14 cellular contexts compared by ENCODE assay signal in genomic region chr15:99451484-99451883, GRCh38.
DNase-seq lines count a peak whose midpoint lies in the region; ATAC-seq and TF ChIP-seq lines count a peak whose summit lies in the region.
"Had no signal": no experiment of that assay in that cellular context is flagged by ENCODE, and none has a peak within 500 bp of the region (broad histone marks: within the 10 kb centered on the region; RNA-seq: fewer than 3 reads in every experiment).

No MANE protein-coding gene starts in this region.

- no TSS peak for BruUV-seq in PC-9 (replicated peaks; lab: Mats Ljungman, UMichigan)

- no peak overlapping the region for H2AFZ ChIP-seq in PC-9

- no peak for DNase-seq in activated CD4-positive, alpha-beta T cell treated with anti-CD3 and anti-CD28 coated beads, Interleukin-2, amount 10 ng/mL, durations not matched to agents 24 days and 14 days
- no peak for DNase-seq in activated CD4-positive, alpha-beta T cell treated with anti-CD3 and anti-CD28 coated beads for 1 hour
- DNase-seq in left lobe of liver (ENCODE audit: low spot score) (peak; percentile 31), PC-9 (no peak), globus pallidus (ENCODE audit: low spot score) (no peak)
- DNase-seq in stimulated activated CD4-positive, alpha-beta T cell treated with anti-CD3 and anti-CD28 coated beads, Interleukin-2, amount 100 ng/mL, for 48 hours: no peak
- DNase-seq: 8988T; effector CD4-positive, alpha-beta T cell; HFFc6 had no signal

- intact Hi-C loops in activated CD4-positive, alpha-beta T cell treated with anti-CD3 and anti-CD28 coated beads, Interleukin-2, amount 10 ng/mL, durations not matched to agents 24 days and 14 days (cut with micrococcal nuclease): no loop called here
- intact Hi-C loops in PC-9 (cut with micrococcal nuclease; ENCODE audit: unreplicated experiment): no loop called here

- H3F3A ChIP-seq in PC-9 (ENCODE audit: insufficient read depth, low read depth): peaks cover 8% of the 10 kb centered on the region; the same call in 1 of the 2 replicates

- H3K36me3 Mint-ChIP-seq in activated CD4-positive, alpha-beta T cell treated with anti-CD3 and anti-CD28 coated beads, Interleukin-2, amount 10 ng/mL, durations not matched to agents 24 days and 14 days (ENCODE audit: low read depth): no peaks in the 10 kb centered on the region
- no peaks in the 10 kb centered on the region for H3K36me3 Mint-ChIP-seq in activated T-helper 17 cell treated with anti-CD3 and anti-CD28 coated beads, Interleukin-2, amount 50 U/mL, for 72 hours (ENCODE audit: low read depth)

- H3K27me3 ChIP-seq in subcutaneous abdominal adipose tissue (ENCODE audit: control insufficient read depth in 5 of 5, insufficient read depth in 4 of 5, low read length in 5 of 5): no peaks in the 10 kb centered on the region
- H3K27me3 ChIP-seq in PC-9 (ENCODE audit: insufficient read depth, low read depth): no peaks in the 10 kb centered on the region
- H3K27me3 ChIP-seq: right lobe of liver had no signal

- H3K4me1 ChIP-seq in subcutaneous abdominal adipose tissue (ENCODE audit: control insufficient read depth in 5 of 5, insufficient read depth in 5 of 5, low read length in 5 of 5) (peaks cover 17 to 58% (median 55%) of the 10 kb centered on the region in 5 donors), PC-9 (replicated peaks; ENCODE audit: insufficient read depth) (peaks cover 17% of the 10 kb centered on the region)
- H3K4me1 ChIP-seq: right lobe of liver had no signal

- no peak overlapping the region for H3K4me2 ChIP-seq in PC-9

- H3K9me3 ChIP-seq in subcutaneous abdominal adipose tissue (ENCODE audit: control insufficient read depth in 5 of 5, low read length in 5 of 5) (no peaks in the 10 kb centered on the region), PC-9 (ENCODE audit: insufficient read depth, low read depth) (no peaks in the 10 kb centered on the region)
- H3K9me3 ChIP-seq: right lobe of liver had no signal

- peaks cover 44% of the 10 kb centered on the region for H3K4me1 Mint-ChIP-seq in activated CD4-positive, alpha-beta T cell treated with anti-CD3 and anti-CD28 coated beads, Interleukin-2, amount 10 ng/mL, durations not matched to agents 24 days and 14 days
- peaks cover 18% of the 10 kb centered on the region for H3K4me1 Mint-ChIP-seq in activated T-helper 17 cell treated with anti-CD3 and anti-CD28 coated beads, Interleukin-2, amount 50 U/mL, for 72 hours

- H3K27me3 Mint-ChIP-seq in activated CD4-positive, alpha-beta T cell treated with anti-CD3 and anti-CD28 coated beads, Interleukin-2, amount 10 ng/mL, durations not matched to agents 24 days and 14 days: peaks cover 6% of the 10 kb centered on the region
- H3K27me3 Mint-ChIP-seq in activated T-helper 17 cell treated with anti-CD3 and anti-CD28 coated beads, Interleukin-2, amount 50 U/mL, for 72 hours: peaks cover 17% of the 10 kb centered on the region

- no peaks in the 10 kb centered on the region for H3K9me3 Mint-ChIP-seq in activated CD4-positive, alpha-beta T cell treated with anti-CD3 and anti-CD28 coated beads, Interleukin-2, amount 10 ng/mL, durations not matched to agents 24 days and 14 days
- no peaks in the 10 kb centered on the region for H3K9me3 Mint-ChIP-seq in activated T-helper 17 cell treated with anti-CD3 and anti-CD28 coated beads, Interleukin-2, amount 50 U/mL, for 72 hours
- H3K9me3 Mint-ChIP-seq: HFFc6 had no signal

- no peaks in the 10 kb centered on the region for H4K20me1 ChIP-seq in PC-9 (ENCODE audit: insufficient read depth)

- H3K27ac ChIP-seq in subcutaneous abdominal adipose tissue (ENCODE audit: low read depth, low read length) (peak overlapping the region; percentile 79), PC-9 (no peak overlapping the region)
- H3K27ac ChIP-seq: right lobe of liver, WERI-Rb-1 had no signal

- CTCF ChIA-PET in PC-9 (lab: Charles Lee): no interaction called here

- TF ChIP-seq CTCF in PC-9 (conservative IDR thresholded peaks at IDR 0.05): no peak

- peak overlapping the region; percentile 75 for H3K4me3 Mint-ChIP-seq in activated CD4-positive, alpha-beta T cell treated with anti-CD3 and anti-CD28 coated beads, Interleukin-2, amount 10 ng/mL, durations not matched to agents 24 days and 14 days
- H3K4me3 Mint-ChIP-seq in activated T-helper 17 cell treated with anti-CD3 and anti-CD28 coated beads, Interleukin-2, amount 50 U/mL, for 72 hours: peak overlapping the region; percentile 68
- H3K4me3 Mint-ChIP-seq: HFFc6 had no signal

- no peak overlapping the region for H3K27ac Mint-ChIP-seq in activated CD4-positive, alpha-beta T cell treated with anti-CD3 and anti-CD28 coated beads, Interleukin-2, amount 10 ng/mL, durations not matched to agents 24 days and 14 days
- no peak overlapping the region for H3K27ac Mint-ChIP-seq in activated T-helper 17 cell treated with anti-CD3 and anti-CD28 coated beads, Interleukin-2, amount 50 U/mL, for 72 hours
- H3K27ac Mint-ChIP-seq: HFFc6 had no signal

- ATAC-seq in activated T-helper 17 cell treated with anti-CD3 and anti-CD28 coated beads, Interleukin-2, amount 50 U/mL, for 72 hours (replicated peaks): no peak
- no peak for ATAC-seq in left lobe of liver
- ATAC-seq: GM12878 had no signal

- H3K9ac ChIP-seq in subcutaneous abdominal adipose tissue (ENCODE audit: low read length in 5 of 5): peak overlapping the region in 2 of 5 donors; percentile 16 to 31

- H3K4me3 ChIP-seq in subcutaneous abdominal adipose tissue (ENCODE audit: low read depth in 1 of 5, low read length in 5 of 5) (peak overlapping the region in 3 of 5 donors; percentile 19 to 60 (median 50)), PC-9 (no peak overlapping the region)
- H3K4me3 ChIP-seq: GM12878, right lobe of liver had no signal

- H3K36me3 ChIP-seq in subcutaneous abdominal adipose tissue (ENCODE audit: control insufficient read depth in 5 of 5, insufficient read depth in 5 of 5, low read length in 5 of 5): no peaks in the 10 kb centered on the region
- no peaks in the 10 kb centered on the region for H3K36me3 ChIP-seq in PC-9 (ENCODE audit: low read depth)
- H3K36me3 ChIP-seq: right lobe of liver, WERI-Rb-1 had no signal

- H3K9me2 ChIP-seq in PC-9 (ENCODE audit: insufficient read depth): no peaks in the 10 kb centered on the region

- H3K79me2 ChIP-seq in PC-9 (ENCODE audit: low read depth): no peaks in the 10 kb centered on the region

- POLR2A ChIA-PET in PC-9 (lab: Charles Lee; ENCODE audit: unreplicated experiment): no interaction called here
